8 cellular contexts compared by ENCODE assay signal in genomic region chr7:95690367-95690947, GRCh38.
DNase-seq lines count a peak whose midpoint lies in the region; ATAC-seq, FAIRE-seq and TF ChIP-seq lines count a peak whose summit lies in the region.

No MANE protein-coding gene starts in this region.

- intact Hi-C loops in prostate gland (cut with DNase I) = no loop called here

- H3K27me3 ChIP-seq in prostate gland (replicated peaks; ENCODE audit: insufficient read depth) = no peaks in the 10 kb centered on the region

- 15% methylated on average over 3 of the region's 3 CpGs for WGBS in prostate gland

- ATAC-seq in GM18502 (IDR thresholded peaks at IDR 0.05; ENCODE audit: poor library complexity, unreplicated experiment) (peak; percentile 74), HG02884 (IDR thresholded peaks at IDR 0.05; ENCODE audit: unreplicated experiment) (peak; percentile 64)

- TF ChIP-seq CTCF in prostate gland (IDR thresholded peaks at IDR 0.05) = peak in 3 of 4 experiments; percentile 45 to 53 (median 50)

- H3K36me3 ChIP-seq in prostate gland = no peaks in the 10 kb centered on the region

- no peak overlapping the region for H3K4me3 ChIP-seq in prostate gland

- H3K27ac ChIP-seq in prostate gland = peak overlapping the region; percentile 48 to 54

- H3K9me3 ChIP-seq in prostate gland = no peaks in the 10 kb centered on the region

- peak; percentile 84 for FAIRE-seq in TTC549 (lab: Jason Lieb, UNC)

- peak; percentile 33 for DNase-seq in AG08395 (ENCODE audit: low spot score)
- DNase-seq in NCI-H146 treated with DMSO at 0.1 percent for 48 hours (lab: John Stamatoyannopoulos, UW; ENCODE audit: unreplicated experiment) = peak; percentile 72
- DNase-seq in glomerular visceral epithelial cell (ENCODE audit: extremely low spot score) = peak; percentile 53
- DNase-seq in prostate gland (ENCODE audit: low spot score) = no peak
- no peak for DNase-seq in effector CD8-positive, alpha-beta T cell (lab: John Stamatoyannopoulos, UW)

- TF ChIP-seq POLR2A in prostate gland (IDR thresholded peaks at IDR 0.05) = no peak

- no peaks in the 10 kb centered on the region for H3K4me1 ChIP-seq in prostate gland (replicated peaks)

Comparison
In these comparisons a context has a peak if more than half of its experiments do, and no peak if none do; other contexts are left out.
1. DNase-seq: peak in AG08395 (single experiment), NCI-H146 treated with DMSO at 0.1 percent for 48 hours (single experiment) and glomerular visceral epithelial cell (single experiment); none in prostate gland (single experiment) and effector CD8-positive, alpha-beta T cell (single experiment).